In the genomic region with DNA sequence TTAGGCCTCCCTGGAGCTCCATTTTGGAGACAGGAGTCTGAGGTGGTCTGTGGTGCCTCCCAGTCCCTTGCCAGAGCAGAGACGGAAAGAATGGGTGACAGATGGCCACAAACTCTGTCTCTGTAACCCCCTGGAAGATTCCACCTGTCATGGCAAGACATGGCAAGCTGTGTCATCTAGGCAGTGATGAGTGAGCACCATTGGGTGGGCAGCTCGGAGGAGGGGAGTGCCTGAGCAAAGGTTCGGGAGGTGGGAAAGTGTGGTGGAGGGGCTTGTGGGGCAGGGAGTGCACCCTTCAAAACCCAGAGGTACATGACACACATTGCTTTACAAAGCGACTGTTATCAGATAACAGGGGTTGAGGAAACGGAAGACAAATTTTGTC, we compare ENCODE assay signal across 15 cellular contexts. TPM values are rescaled to one million over a fixed set of nuclear protein-coding genes. Genes with fewer than 3 reads are reported as not detected.
DNase-seq lines count a peak whose midpoint lies in the region; ATAC-seq and TF ChIP-seq lines count a peak whose summit lies in the region.
"Had no signal": no experiment of that assay in that cellular context is flagged by ENCODE, and none has a peak within 500 bp of the region (broad histone marks: within the 10 kb centered on the region; RNA-seq: fewer than 3 reads in every experiment).

No MANE protein-coding gene starts in this region.

- H3K27me3 Mint-ChIP-seq in activated CD4-positive, alpha-beta T cell treated with anti-CD3 and anti-CD28 coated beads, Interleukin-2, amount 10 ng/mL, durations not matched to agents 24 days and 14 days: peaks cover 30% of the 10 kb centered on the region
- H3K27me3 Mint-ChIP-seq in naive thymus-derived CD8-positive, alpha-beta T cell: no peaks in the 10 kb centered on the region
- H3K27me3 Mint-ChIP-seq in stimulated activated naive CD8-positive, alpha-beta T cell treated with anti-CD3 and anti-CD28 coated beads, Interleukin-15, Interleukin-2, amounts not matched to agents 100 ng/mL and 50 ng/mL, for 24 hours: no peaks in the 10 kb centered on the region
- no peaks in the 10 kb centered on the region for H3K27me3 Mint-ChIP-seq in osteocyte (ENCODE audit: unreplicated experiment)

- POLR2A ChIA-PET in naive thymus-derived CD8-positive, alpha-beta T cell (lab: Charles Lee): interaction anchor here (0.6 to 4.5 kb wide), 13 partner anchors 7 to 136 kb away, joined by 3 to 29 read pairs (median 4); no protein-coding TSS in a partner anchor

- H3K36me3 Mint-ChIP-seq in activated CD4-positive, alpha-beta T cell treated with anti-CD3 and anti-CD28 coated beads, Interleukin-2, amount 10 ng/mL, durations not matched to agents 24 days and 14 days (ENCODE audit: low read depth): peaks cover 6% of the 10 kb centered on the region
- peaks cover 0 to 6% (median 5%) of the 10 kb centered on the region in 3 donors for H3K36me3 Mint-ChIP-seq in naive thymus-derived CD8-positive, alpha-beta T cell
- peaks cover 21% of the 10 kb centered on the region for H3K36me3 Mint-ChIP-seq in stimulated activated naive CD8-positive, alpha-beta T cell treated with anti-CD3 and anti-CD28 coated beads, Interleukin-15, Interleukin-2, amounts not matched to agents 100 ng/mL and 50 ng/mL, for 24 hours (ENCODE audit: low read depth)
- H3K36me3 Mint-ChIP-seq in osteocyte (ENCODE audit: unreplicated experiment): peaks cover 3% of the 10 kb centered on the region

- H3K36me3 ChIP-seq in heart right ventricle: no peaks in the 10 kb centered on the region
- H3K36me3 ChIP-seq: thoracic aorta had no signal

- peaks cover 25% of the 10 kb centered on the region for H3K4me1 Mint-ChIP-seq in activated CD4-positive, alpha-beta T cell treated with anti-CD3 and anti-CD28 coated beads, Interleukin-2, amount 10 ng/mL, durations not matched to agents 24 days and 14 days
- peaks cover 46 to 81% (median 75%) of the 10 kb centered on the region in 4 donors for H3K4me1 Mint-ChIP-seq in naive thymus-derived CD8-positive, alpha-beta T cell
- peaks cover 84% of the 10 kb centered on the region for H3K4me1 Mint-ChIP-seq in stimulated activated naive CD8-positive, alpha-beta T cell treated with anti-CD3 and anti-CD28 coated beads, Interleukin-15, Interleukin-2, amounts not matched to agents 100 ng/mL and 50 ng/mL, for 24 hours (ENCODE audit: low read depth)
- H3K4me1 Mint-ChIP-seq in osteocyte (ENCODE audit: unreplicated experiment): peaks cover 23% of the 10 kb centered on the region

- no peak for DNase-seq in activated CD4-positive, alpha-beta T cell treated with anti-CD3 and anti-CD28 coated beads, Interleukin-2, amount 10 ng/mL, durations not matched to agents 24 days and 14 days
- DNase-seq in activated CD4-positive, alpha-beta T cell treated with anti-CD3 and anti-CD28 coated beads, Interleukin-2, amount 50 U/mL, for 1 hour: no peak
- peak; percentile 74 for DNase-seq in activated CD8-positive, alpha-beta memory T cell treated with anti-CD3 and anti-CD28 coated beads, Interleukin-2, amount 50 U/mL, for 4 hours
- DNase-seq in naive thymus-derived CD8-positive, alpha-beta T cell: peak in 1 of 10 donors; percentile 34
- DNase-seq in heart right ventricle (no peak), osteocyte (ENCODE audit: extremely low spot score, unreplicated experiment) (no peak)
- DNase-seq: DMS153; heart left ventricle; HFFc6; left cardiac atrium; stimulated activated CD4-positive, alpha-beta T cell treated with anti-CD3 and anti-CD28 coated beads, Interleukin-4, amount 100 ng/mL, for 24 hours had no signal

- H3K4me3 Mint-ChIP-seq in activated CD4-positive, alpha-beta T cell treated with anti-CD3 and anti-CD28 coated beads, Interleukin-2, amount 10 ng/mL, durations not matched to agents 24 days and 14 days: peak overlapping the region; percentile 35
- H3K4me3 Mint-ChIP-seq in naive thymus-derived CD8-positive, alpha-beta T cell: peak overlapping the region in 9 of 10 donors; percentile 16 to 77 (median 65)
- H3K4me3 Mint-ChIP-seq in stimulated activated naive CD8-positive, alpha-beta T cell treated with anti-CD3 and anti-CD28 coated beads, Interleukin-15, Interleukin-2, amounts not matched to agents 100 ng/mL and 50 ng/mL, for 24 hours: peak overlapping the region; percentile 73
- no peak overlapping the region for H3K4me3 Mint-ChIP-seq in osteocyte (ENCODE audit: unreplicated experiment)
- H3K4me3 Mint-ChIP-seq: HFFc6 had no signal

- WGBS in heart right ventricle, 2 donors: 83 to 92% methylated on average over 5 of the region's 5 CpGs

- H3K27me3 ChIP-seq in heart right ventricle: peaks cover 0 to 4% (median 0%) of the 10 kb centered on the region in 7 donors
- H3K27me3 ChIP-seq: heart left ventricle had no signal

- TF ChIP-seq CTCF in heart right ventricle (IDR thresholded peaks at IDR 0.05) (no peak), osteocyte (IDR thresholded peaks at IDR 0.05) (no peak)

- H3K4me1 ChIP-seq in heart right ventricle: peaks cover 0 to 70% (median 40%) of the 10 kb centered on the region in 9 donors

- H3K27ac ChIP-seq in heart right ventricle: peak overlapping the region in 1 of 10 donors; percentile 98
- H3K27ac ChIP-seq: epithelial cell of prostate, thoracic aorta had no signal

- no peaks in the 10 kb centered on the region for H3K9me3 ChIP-seq in heart right ventricle
- H3K9me3 ChIP-seq: heart left ventricle, thoracic aorta had no signal

- intact Hi-C loops in activated CD4-positive, alpha-beta T cell treated with anti-CD3 and anti-CD28 coated beads, Interleukin-2, amount 10 ng/mL, durations not matched to agents 24 days and 14 days (cut with micrococcal nuclease): no loop called here
- intact Hi-C loops in heart right ventricle (cut with DNase I): loop anchor here in 1 of 10 donors (2.0 kb wide), 1 partner anchor 56 kb away; no protein-coding TSS in a partner anchor

- peak; percentile 17 to 39 for ATAC-seq in naive thymus-derived CD8-positive, alpha-beta T cell
- no peak for ATAC-seq in heart right ventricle
- no peak for ATAC-seq in HG03571 (IDR thresholded peaks at IDR 0.05; ENCODE audit: unreplicated experiment)
- ATAC-seq: heart left ventricle, left cardiac atrium had no signal

- no peak overlapping the region for H3K4me3 ChIP-seq in heart right ventricle
- H3K4me3 ChIP-seq: heart left ventricle, thoracic aorta had no signal

- peak overlapping the region; percentile 35 for H3K27ac Mint-ChIP-seq in activated CD4-positive, alpha-beta T cell treated with anti-CD3 and anti-CD28 coated beads, Interleukin-2, amount 10 ng/mL, durations not matched to agents 24 days and 14 days
- peak overlapping the region; percentile 27 to 90 (median 82) for H3K27ac Mint-ChIP-seq in naive thymus-derived CD8-positive, alpha-beta T cell
- peak overlapping the region; percentile 93 for H3K27ac Mint-ChIP-seq in stimulated activated naive CD8-positive, alpha-beta T cell treated with anti-CD3 and anti-CD28 coated beads, Interleukin-15, Interleukin-2, amounts not matched to agents 100 ng/mL and 50 ng/mL, for 24 hours
- H3K27ac Mint-ChIP-seq in osteocyte (ENCODE audit: unreplicated experiment): no peak overlapping the region
- H3K27ac Mint-ChIP-seq: HFFc6 had no signal

- H3K9me3 Mint-ChIP-seq in activated CD4-positive, alpha-beta T cell treated with anti-CD3 and anti-CD28 coated beads, Interleukin-2, amount 10 ng/mL, durations not matched to agents 24 days and 14 days: no peaks in the 10 kb centered on the region
- H3K9me3 Mint-ChIP-seq in naive thymus-derived CD8-positive, alpha-beta T cell: peaks cover 0 to 15% (median 0%) of the 10 kb centered on the region in 9 donors
- H3K9me3 Mint-ChIP-seq in stimulated activated naive CD8-positive, alpha-beta T cell treated with anti-CD3 and anti-CD28 coated beads, Interleukin-15, Interleukin-2, amounts not matched to agents 100 ng/mL and 50 ng/mL, for 24 hours: peaks cover 7% of the 10 kb centered on the region
- H3K9me3 Mint-ChIP-seq in osteocyte (ENCODE audit: unreplicated experiment): no peaks in the 10 kb centered on the region
- H3K9me3 Mint-ChIP-seq: HFFc6 had no signal

RNA-seq across cellular contexts. Expression of a gene that starts 3.4 kb away (rescaled TPM):
- 21.5 and 21.6 TPM in 2 replicates for total RNA-seq in activated CD4-positive, alpha-beta T cell treated with anti-CD3 and anti-CD28 coated beads, Interleukin-2, amount 10 ng/mL, durations not matched to agents 24 days and 14 days
- total RNA-seq in naive thymus-derived CD8-positive, alpha-beta T cell: 100 to 1,000 TPM; 137 to 146 TPM
- 10 to 100 TPM; 16.8 to 45.8 (median 30.0) TPM for polyA plus RNA-seq in naive thymus-derived CD8-positive, alpha-beta T cell
- 10 to 100 TPM in 8 of 10 donors, 1 to 10 TPM in 2; 9.4 to 24.0 (median 12.7) TPM for total RNA-seq in heart right ventricle
- 1 to 10 TPM; 7.2 to 9.0 TPM for polyA plus RNA-seq in heart right ventricle
- total RNA-seq in osteocyte: 26.7 and 31.3 TPM in 2 replicates

Comparison
In these comparisons a context has a peak if more than half of its experiments do, and no peak if none do; other contexts are left out.
1. ATAC-seq: peak in naive thymus-derived CD8-positive, alpha-beta T cell (2 of 2); none in heart right ventricle (0 of 8) and HG03571 (single experiment).